Comparison of ENCODE assay signal across 9 cellular contexts in genomic region chr16:57998484-57998883, GRCh38. TPM values are rescaled to one million over a fixed set of nuclear protein-coding genes. Genes with fewer than 3 reads are reported as not detected.
DNase-seq lines count a peak whose midpoint lies in the region; ATAC-seq and TF ChIP-seq lines count a peak whose summit lies in the region.
"Had no signal": no experiment of that assay in that cellular context is flagged by ENCODE, and none has a peak within 500 bp of the region (broad histone marks: within the 10 kb centered on the region; RNA-seq: fewer than 3 reads in every experiment).

No MANE protein-coding gene starts in this region.

- H3K9me3 Mint-ChIP-seq in CD8-positive, alpha-beta memory T cell: no peaks in the 10 kb centered on the region

- peak; percentile 26 to 74 (median 62) for DNase-seq in CD8-positive, alpha-beta memory T cell
- peak; percentile 16 for DNase-seq in SW480 (ENCODE audit: low spot score)
- no peak for DNase-seq in breast epithelium (ENCODE audit: low spot score in 2 of 2)
- DNase-seq in renal cortical epithelial cell (ENCODE audit: low read depth): peak; percentile 33
- DNase-seq in testis: no peak

- intact Hi-C loops in breast epithelium (cut with DNase I; ENCODE audit: low total_unique reads) (no loop called here), testis (cut with DNase I; ENCODE audit: low total_unique reads) (loop anchor here (5.0 kb wide), 1 partner anchor 91 kb away; no protein-coding TSS in a partner anchor)

- WGBS in testis, 2 donors: 79 to 82% methylated on average over 7 to 8 of the region's 8 CpGs

- peak overlapping the region; percentile 77 to 95 (median 87) for H3K4me3 Mint-ChIP-seq in CD8-positive, alpha-beta memory T cell

- H3K36me3 ChIP-seq in CD8-positive, alpha-beta memory T cell (ENCODE audit: insufficient read depth, low read length): peaks cover 10% of the 10 kb centered on the region
- H3K36me3 ChIP-seq in breast epithelium (peaks cover 5% of the 10 kb centered on the region), testis (ENCODE audit: low read depth, missing control alignments) (no peaks in the 10 kb centered on the region)

- no peak for TF ChIP-seq CTCF in breast epithelium (IDR thresholded peaks at IDR 0.05)
- TF ChIP-seq CTCF in testis (IDR thresholded peaks at IDR 0.05): no peak

- no peaks in the 10 kb centered on the region for H3K27me3 ChIP-seq in CD8-positive, alpha-beta memory T cell (ENCODE audit: insufficient read depth, low read length, poor library complexity, severe bottlenecking)
- no peaks in the 10 kb centered on the region for H3K27me3 ChIP-seq in breast epithelium
- H3K27me3 ChIP-seq in testis: no peaks in the 10 kb centered on the region

- TF ChIP-seq POLR2A in breast epithelium (IDR thresholded peaks at IDR 0.05) (no peak), testis (IDR thresholded peaks at IDR 0.05) (no peak)

- peaks cover 59 to 82% (median 62%) of the 10 kb centered on the region in 3 donors for H3K4me1 Mint-ChIP-seq in CD8-positive, alpha-beta memory T cell

- CTCF ChIA-PET in CD8-positive, alpha-beta memory T cell (lab: Charles Lee): interaction anchor here (0.9 to 4.7 kb wide), 10 partner anchors 12 to 422 kb away, joined by 3 to 38 read pairs (median 4); no protein-coding TSS in a partner anchor

- H3K4me1 ChIP-seq in CD8-positive, alpha-beta memory T cell (ENCODE audit: insufficient read depth, low read length): peaks cover 65% of the 10 kb centered on the region
- H3K4me1 ChIP-seq in breast epithelium (no peaks in the 10 kb centered on the region), testis (peaks cover 18% of the 10 kb centered on the region)

- no peaks in the 10 kb centered on the region for H3K27me3 Mint-ChIP-seq in CD8-positive, alpha-beta memory T cell

- peak overlapping the region; percentile 49 for H3K27ac ChIP-seq in CD8-positive, alpha-beta memory T cell (ENCODE audit: low read depth, low read length)
- peak overlapping the region; percentile 45 to 58 for H3K27ac ChIP-seq in breast epithelium
- no peak overlapping the region for H3K27ac ChIP-seq in testis
- H3K27ac ChIP-seq: VCaP had no signal

- peak overlapping the region; percentile 86 to 96 (median 94) for H3K27ac Mint-ChIP-seq in CD8-positive, alpha-beta memory T cell

- POLR2A ChIA-PET in CD8-positive, alpha-beta memory T cell (lab: Charles Lee): interaction anchor here (0.6 to 2.6 kb wide), 2 partner anchors 9 to 14 kb away, joined by 3 to 9 read pairs; no protein-coding TSS in a partner anchor

- no peak for ATAC-seq in GM18873 (IDR thresholded peaks at IDR 0.05; ENCODE audit: low FRiP score, unreplicated experiment)
- no peak for ATAC-seq in GM18861 (IDR thresholded peaks at IDR 0.05; ENCODE audit: unreplicated experiment)
- ATAC-seq in HG02938 (IDR thresholded peaks at IDR 0.05; ENCODE audit: unreplicated experiment): no peak

- peak overlapping the region; percentile 57 for H3K4me3 ChIP-seq in CD8-positive, alpha-beta memory T cell (ENCODE audit: low read length)
- H3K4me3 ChIP-seq in breast epithelium (no peak overlapping the region), testis (no peak overlapping the region)

- H3K9me3 ChIP-seq in CD8-positive, alpha-beta memory T cell (ENCODE audit: low read length): no peaks in the 10 kb centered on the region
- H3K9me3 ChIP-seq in breast epithelium (no peaks in the 10 kb centered on the region), testis (no peaks in the 10 kb centered on the region)

- H3K36me3 Mint-ChIP-seq in CD8-positive, alpha-beta memory T cell: peaks cover 0 to 61% (median 0%) of the 10 kb centered on the region in 3 donors

RNA-seq across cellular contexts. Expression of gene ZNF319, which starts 2.0 kb away (rescaled TPM):
- total RNA-seq in CD8-positive, alpha-beta memory T cell: 10 to 100 TPM; 11.9 to 12.8 TPM
- 18.5 TPM for polyA plus RNA-seq in CD8-positive, alpha-beta memory T cell
- 1 to 10 TPM; 6.2 to 7.2 (median 6.4) TPM for total RNA-seq in breast epithelium
- 3.8 and 30.2 TPM in 2 replicates for total RNA-seq in renal cortical epithelial cell
- 10 to 100 TPM; 11.2 to 12.1 TPM for total RNA-seq in testis
- polyA plus RNA-seq in testis (ENCODE audit: insufficient read depth, low read depth, low replicate concordance): 10.4 TPM

RNA-seq across cellular contexts. Expression of gene USB1, which starts 2.7 kb away (rescaled TPM):
- total RNA-seq in CD8-positive, alpha-beta memory T cell: 10 to 100 TPM; 66.6 to 68.5 TPM
- polyA plus RNA-seq in CD8-positive, alpha-beta memory T cell: 68.1 TPM
- total RNA-seq in breast epithelium: 10 to 100 TPM; 14.5 to 37.0 (median 26.4) TPM
- 79.5 and 261 TPM in 2 replicates for total RNA-seq in renal cortical epithelial cell
- 10 to 100 TPM; 62.4 to 63.7 TPM for total RNA-seq in testis
- 39.7 TPM for polyA plus RNA-seq in testis (ENCODE audit: insufficient read depth, low read depth, low replicate concordance)

RNA-seq across cellular contexts. Expression of gene MMP15, which starts 27.1 kb away (rescaled TPM):
- total RNA-seq in CD8-positive, alpha-beta memory T cell: 1 to 10 TPM in 1 of 2 experiments, under 1 TPM in 1; 0.97 to 1.1 TPM
- polyA plus RNA-seq in CD8-positive, alpha-beta memory T cell: 0.16 TPM
- total RNA-seq in breast epithelium: 1 to 10 TPM; 4.6 to 5.3 (median 4.8) TPM
- 68.6 and 72.1 TPM in 2 replicates for total RNA-seq in renal cortical epithelial cell
- total RNA-seq in testis: 100 to 1,000 TPM; 194 to 300 TPM
- 80.6 TPM for polyA plus RNA-seq in testis (ENCODE audit: insufficient read depth, low read depth, low replicate concordance)

RNA-seq across cellular contexts. Expression of gene CNGB1, which starts 27.6 kb away (rescaled TPM):
- not detected for total RNA-seq in CD8-positive, alpha-beta memory T cell
- polyA plus RNA-seq in CD8-positive, alpha-beta memory T cell: not detected
- total RNA-seq in breast epithelium (not detected), renal cortical epithelial cell (0.35 and 0.60 TPM in 2 replicates), testis (1 to 10 TPM in 1 of 2 donors, under 1 TPM in 1; 0.87 to 1.2 TPM)
- polyA plus RNA-seq in testis (ENCODE audit: insufficient read depth, low read depth, low replicate concordance): 0.76 TPM

Comparison
In these comparisons a context has a peak if more than half of its experiments do, and no peak if none do; other contexts are left out.
1. DNase-seq: peak in CD8-positive, alpha-beta memory T cell (5 of 5), SW480 (single experiment) and renal cortical epithelial cell (single experiment); none in breast epithelium (0 of 2) and testis (single experiment).
2. H3K27ac ChIP-seq: peak in CD8-positive, alpha-beta memory T cell (single experiment) and breast epithelium (2 of 2); none in testis (0 of 2).
3. RNA of gene MMP15, which starts 27.1 kb away (total RNA-seq): 194 to 300 TPM in testis and 68.6 to 72.1 TPM in renal cortical epithelial cell; 4.6 to 5.3 TPM in breast epithelium and 0.97 to 1.1 TPM in CD8-positive, alpha-beta memory T cell; every median in the first group is over 10 times any median in the second.